Comparison of ENCODE assay signal across 28 cellular contexts in genomic region chr1:99858285-99858684, GRCh38.
"Had no signal": no experiment of that assay in that cellular context is flagged by ENCODE, and none has a peak within 500 bp of the region (broad histone marks: within the 10 kb centered on the region; RNA-seq: fewer than 3 reads in every experiment).

No MANE protein-coding gene starts in this region.

- FAIRE-seq: bronchial epithelial cell had no signal

- H3K4me2 ChIP-seq: SK-N-SH had no signal

- H3K27ac ChIP-seq: SJCRH30 had no signal

- H3K4me1 ChIP-seq: SJCRH30 had no signal

- ATAC-seq: activated CD4-positive, CD25-positive, alpha-beta regulatory T cell treated with anti-CD3 and anti-CD28 coated beads, Interleukin-2, amount 50 U/mL, for 24 hours; activated CD8-positive, alpha-beta memory T cell treated with anti-CD3 and anti-CD28 coated beads, Interleukin-2, amount 10 ng/mL, durations not matched to agents 7 days and 5 days; activated naive CD8-positive, alpha-beta T cell treated with anti-CD3 and anti-CD28 coated beads, Interleukin-2, amount 50 U/mL, for 24 hours; Panc1; WTC11 had no signal

- H3K4me3 ChIP-seq: SJCRH30 had no signal

- H3K27me3 ChIP-seq: SJCRH30 had no signal

- H3K9me3 ChIP-seq: SJCRH30, SK-N-SH had no signal

- H3K9ac ChIP-seq: SK-N-SH had no signal

- DNase-seq: activated CD4-positive, alpha-beta memory T cell treated with anti-CD3 and anti-CD28 coated beads, Interleukin-2, amount 10 ng/mL, durations not matched to agents 7 days and 5 days; activated CD4-positive, alpha-beta T cell treated with anti-CD3 and anti-CD28 coated beads for 4 hours; activated CD8-positive, alpha-beta memory T cell treated with anti-CD3 and anti-CD28 coated beads for 24 hours; activated CD8-positive, alpha-beta memory T cell treated with anti-CD3 and anti-CD28 coated beads, Interleukin-2, amount 10 ng/mL, durations not matched to agents 7 days and 5 days; activated CD8-positive, alpha-beta memory T cell treated with anti-CD3 and anti-CD28 coated beads, Interleukin-2, amount 50 U/mL, for 48 hours; activated effector memory CD4-positive, alpha-beta T cell treated with Interleukin-2 at 50 U/mL for 16 hours; activated naive CD4-positive, alpha-beta T cell treated with anti-CD3 and anti-CD28 coated beads, Interleukin-2, amount 10 ng/mL, durations not matched to agents 7 days and 5 days; activated naive CD8-positive, alpha-beta T cell treated with anti-CD3 and anti-CD28 coated beads, Interleukin-2, amount 50 U/mL, for 24 hours; activated T-cell treated with anti-CD3 and anti-CD28 coated beads, Interleukin-2, amount 50 U/mL, for 48 hours; anterior cingulate cortex; caudate nucleus; cerebellar nuclear complex; Karpas-422; KBM-7; NCI-H1436 treated with DMSO at 0.1 percent for 48 hours; NCI-H187; NCI-H2029 treated with DMSO at 0.1 percent for 48 hours; NCI-H2107; NCI-H226; NCI-H446 treated with DMSO at 0.1 percent for 48 hours; NCI-H524; SHP77; SJCRH30; SK-N-SH had no signal
